28 cellular contexts compared by ENCODE assay signal in the genomic region with DNA sequence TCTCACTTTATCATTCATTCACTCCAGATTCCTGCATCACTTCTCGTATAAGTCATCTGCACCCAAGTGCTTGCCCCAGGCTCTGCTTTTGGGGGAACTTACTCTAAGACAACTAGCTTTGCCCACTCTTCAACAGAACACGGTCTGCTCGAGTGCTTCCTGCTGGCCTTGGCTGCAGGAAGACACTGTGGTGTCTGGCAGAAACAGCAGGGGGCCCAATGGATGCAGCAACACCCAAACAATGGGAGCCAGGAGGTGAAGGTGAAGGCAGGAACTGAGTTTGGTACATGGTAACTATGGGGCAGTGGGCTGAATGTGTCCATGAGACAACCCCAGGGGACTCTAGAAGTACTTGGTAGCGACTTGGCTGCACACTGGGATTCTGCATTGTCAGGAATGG.
"Had no signal": no experiment of that assay in that cellular context is flagged by ENCODE, and none has a peak within 500 bp of the region (broad histone marks: within the 10 kb centered on the region; RNA-seq: fewer than 3 reads in every experiment).

No MANE protein-coding gene starts in this region.

- H3K4me1 ChIP-seq: prostate gland had no signal

- H3K36me3 ChIP-seq: neutrophil, prostate gland, vagina, WERI-Rb-1 had no signal

- H3K9me3 ChIP-seq: mucosa of descending colon, neutrophil, prostate gland, vagina had no signal

- H3K4me3 ChIP-seq: lung, mucosa of descending colon, prostate gland, vagina had no signal

- H3K27ac ChIP-seq: neutrophil, prostate gland, vagina, WERI-Rb-1 had no signal

- H3K27me3 ChIP-seq: vagina had no signal

- DNase-seq: activated CD4-positive, alpha-beta T cell treated with anti-CD3 and anti-CD28 coated beads for 1 hour; activated CD4-positive, alpha-beta T cell treated with anti-CD3 and anti-CD28 coated beads, Interleukin-2, amount 50 U/mL, for 1 hour; activated CD8-positive, alpha-beta T cell treated with anti-CD3 and anti-CD28 coated beads for 36 hours; activated gamma-delta T cell treated with Interleukin-2 at 50 U/mL for 16 hours; activated naive CD4-positive, alpha-beta T cell treated with anti-CD3 and anti-CD28 coated beads, Interleukin-2, amount 50 U/mL, for 16 hours; activated T-cell treated with anti-CD3 and anti-CD28 coated beads, Interleukin-2, amount 50 U/mL, for 4 hours; amniotic stem cell; central memory CD4-positive, alpha-beta T cell; foreskin fibroblast; head of caudate nucleus; hippocampal formation; mucosa of descending colon; stimulated activated CD4-positive, alpha-beta T cell treated with anti-CD3 and anti-CD28 coated beads, Interleukin-1b, Interleukin-23, amount 100 ng/mL, for 48 hours; stimulated activated CD4-positive, alpha-beta T cell treated with anti-CD3 and anti-CD28 coated beads, Interleukin-4, amount 100 ng/mL, for 4 hours; stimulated activated CD8-positive, alpha-beta memory T cell treated with anti-CD3 and anti-CD28 coated beads, Interleukin-4, amount 100 ng/mL, for 48 hours; stimulated activated naive CD8-positive, alpha-beta T cell treated with anti-CD3 and anti-CD28 coated beads, Interleukin-15, amount 100 ng/mL, for 72 hours; substantia nigra; T-helper 17 cell; T1000; WERI-Rb-1 had no signal

- ATAC-seq: activated CD8-positive, alpha-beta T cell treated with anti-CD3 and anti-CD28 coated beads for 36 hours; activated T-cell treated with anti-CD3 and anti-CD28 coated beads, Interleukin-2, amount 50 U/mL, for 4 hours; activated T-helper 17 cell treated with anti-CD3 and anti-CD28 coated beads, Interleukin-2, amount 50 U/mL, for 72 hours; esophagus mucosa; mucosa of descending colon; natural killer cell treated with Interleukin-12 subunit alpha and Interleukin-12 subunit beta and Interleukin-15 and Interleukin-18, amount 100 ng/mL, for 72 hours; stimulated activated memory B cell treated with anti-CD40 and anti-IgM and Interleukin-4, amounts not matched to agents 10 μg/mL and 1 μg/mL and 100 μg/mL, for 72 hours; stimulated activated naive CD8-positive, alpha-beta T cell treated with anti-CD3 and anti-CD28 coated beads, Interleukin-15, amount 100 ng/mL, for 72 hours; T-helper 17 cell had no signal
